In genomic region chr15:72685925-72686794, GRCh38 we compare ENCODE assay signal across 1 cellular context.
A peak's percentile ranks its signal among the peaks of the same experiment; 100 is the strongest.
TF ChIP-seq lines count a peak whose summit lies in the region.

Gene BBS4, plus strand, starts transcription at chr15:72686207. Its CDS starts 21 bp downstream, at chr15:72686228.
Gene HIGD2B, minus strand, starts transcription at chr15:72686182. Its CDS starts 9,808 bp downstream, at chr15:72676374.

TF ChIP-seq in A549, 52 proteins besides CTCF, POLR2A, EP300 and RAD21 (continued from another document):
- TF ChIP-seq NFE2L2 (conservative IDR thresholded peaks at IDR 0.05; ENCODE audit: low read length) = no peak
- TF ChIP-seq EHF (CRISPR knock-in tag; IDR thresholded peaks at IDR 0.05) = 0 out of 2 replicates have a peak, but pooled peaks have one; percentile 4
- TF ChIP-seq HEYL (CRISPR knock-in tag; IDR thresholded peaks at IDR 0.05) = no peak
- no peak for TF ChIP-seq FOXS1 (CRISPR knock-in tag; IDR thresholded peaks at IDR 0.05)
- TF ChIP-seq CHD2 (IDR thresholded peaks at IDR 0.05; ENCODE audit: low read length, partially characterized antibody) = peak; percentile 52
- TF ChIP-seq NR3C1 (IDR thresholded peaks at IDR 0.05) = no peak
- no peak for TF ChIP-seq FOSB (CRISPR knock-in tag; IDR thresholded peaks at IDR 0.05)
- no peak for TF ChIP-seq JUNB (IDR thresholded peaks at IDR 0.05)
- no peak for TF ChIP-seq EHMT2 (IDR thresholded peaks at IDR 0.05; ENCODE audit: low read depth)
- peak; percentile 30; the same call in 1 of the 2 replicates for TF ChIP-seq GATA3 (IDR thresholded peaks at IDR 0.05; ENCODE audit: borderline replicate concordance)
- no peak for TF ChIP-seq RCOR1 (IDR thresholded peaks at IDR 0.05; ENCODE audit: low read depth, low read length)
- no peak for TF ChIP-seq TFCP2L1 (CRISPR knock-in tag; IDR thresholded peaks at IDR 0.05)
- TF ChIP-seq MYC (IDR thresholded peaks at IDR 0.05; ENCODE audit: borderline replicate concordance, low read length) = no peak
- no peak for TF ChIP-seq CBX2 (IDR thresholded peaks at IDR 0.05; ENCODE audit: borderline replicate concordance, low read depth)
- no peak for TF ChIP-seq CBX8 (IDR thresholded peaks at IDR 0.05)
- 0 out of 2 replicates have a peak, but pooled peaks have one; percentile 7 for TF ChIP-seq HOXB13 (CRISPR knock-in tag; IDR thresholded peaks at IDR 0.05; ENCODE audit: low read depth)
- TF ChIP-seq RFX5 (IDR thresholded peaks at IDR 0.05) = no peak
- TF ChIP-seq SREBF2 (IDR thresholded peaks at IDR 0.05) = no peak
- TF ChIP-seq ATOH8 (CRISPR knock-in tag; IDR thresholded peaks at IDR 0.05; ENCODE audit: low read depth) = 0 out of 2 replicates have a peak, but pooled peaks have one; percentile 39
- TF ChIP-seq HOXA7 (CRISPR knock-in tag; IDR thresholded peaks at IDR 0.05) = no peak
- no peak for TF ChIP-seq POLR2AphosphoS2 (conservative IDR thresholded peaks at IDR 0.05; ENCODE audit: low read length)
- TF ChIP-seq TP53 (CRISPR knock-in tag; IDR thresholded peaks at IDR 0.05) = 0 out of 2 replicates have a peak, but pooled peaks have one; percentile 3
- no peak for TF ChIP-seq NPAS2 (CRISPR knock-in tag; IDR thresholded peaks at IDR 0.05; ENCODE audit: borderline replicate concordance)
- TF ChIP-seq HMGXB4 (CRISPR knock-in tag; IDR thresholded peaks at IDR 0.05; ENCODE audit: borderline replicate concordance) = no peak
- no peak for TF ChIP-seq HDAC2 (IDR thresholded peaks at IDR 0.05)
- TF ChIP-seq JUN (IDR thresholded peaks at IDR 0.05) = peak; percentile 85 to 95
- no peak; the same call in 1 of the 2 replicates for TF ChIP-seq E2F6 (IDR thresholded peaks at IDR 0.05; ENCODE audit: borderline replicate concordance, low read depth)
- no peak for TF ChIP-seq CHD4 (IDR thresholded peaks at IDR 0.05; ENCODE audit: borderline replicate concordance)
- TF ChIP-seq KDM1A (IDR thresholded peaks at IDR 0.05; ENCODE audit: low read depth) = no peak
- TF ChIP-seq MAX (IDR thresholded peaks at IDR 0.05) = peak; percentile 78; the same call in 1 of the 2 replicates
- TF ChIP-seq ZSCAN20 (CRISPR knock-in tag; IDR thresholded peaks at IDR 0.05) = no peak
- no peak for TF ChIP-seq SMC3 (IDR thresholded peaks at IDR 0.05)
- TF ChIP-seq BCL3 (IDR thresholded peaks at IDR 0.05) = peak; percentile 92; the same call in 2 of the 3 replicates
- no peak for TF ChIP-seq CEBPB (IDR thresholded peaks at IDR 0.05)
- peak; percentile 93 for TF ChIP-seq PHF8 (IDR thresholded peaks at IDR 0.05; ENCODE audit: borderline replicate concordance, low read depth)
- TF ChIP-seq PBX3 (IDR thresholded peaks at IDR 0.05) = 0 out of 2 replicates have a peak, but pooled peaks have one; percentile 3
- TF ChIP-seq ZFP36 (IDR thresholded peaks at IDR 0.05; ENCODE audit: borderline replicate concordance, partially characterized antibody) = no peak
- no peak for TF ChIP-seq RNF2 (IDR thresholded peaks at IDR 0.05; ENCODE audit: borderline replicate concordance, low read depth)
- TF ChIP-seq KDM5A (IDR thresholded peaks at IDR 0.05) = no peak; the same call in 1 of the 2 replicates
- no peak for TF ChIP-seq RARB (CRISPR knock-in tag; IDR thresholded peaks at IDR 0.05)
- no peak for TF ChIP-seq HOXB5 (CRISPR knock-in tag; IDR thresholded peaks at IDR 0.05)
